Comparison of ENCODE assay signal across 12 cellular contexts in genomic region chr7:91344911-91345310, GRCh38.
DNase-seq lines count a peak whose midpoint lies in the region; ATAC-seq and TF ChIP-seq lines count a peak whose summit lies in the region.
"Had no signal": no experiment of that assay in that cellular context is flagged by ENCODE, and none has a peak within 500 bp of the region (broad histone marks: within the 10 kb centered on the region; RNA-seq: fewer than 3 reads in every experiment).

No MANE protein-coding gene starts in this region.

- DNase-seq in NAMALWA (ENCODE audit: low spot score), result peak; percentile 29
- DNase-seq in thyroid gland, result no peak
- DNase-seq in OCI-M2 (lab: John Stamatoyannopoulos, UW; ENCODE audit: unreplicated experiment), result no peak
- no peak for DNase-seq in GF-D8 (lab: John Stamatoyannopoulos, UW)
- no peak for DNase-seq in D341Med (ENCODE audit: low spot score)
- DNase-seq in suprapubic skin (ENCODE audit: low spot score in 2 of 2), result no peak
- DNase-seq: activated CD4-positive, CD25-positive, alpha-beta regulatory T cell treated with anti-CD3 and anti-CD28 coated beads, Interleukin-2, amount 50 U/mL, for 72 hours; activated naive CD4-positive, alpha-beta T cell; sigmoid colon; SJCRH30 had no signal

- TF ChIP-seq POLR2A in thyroid gland (IDR thresholded peaks at IDR 0.05) (no peak), suprapubic skin (IDR thresholded peaks at IDR 0.05) (no peak)

- no peaks in the 10 kb centered on the region for H3K9me3 ChIP-seq in thyroid gland
- H3K9me3 ChIP-seq in suprapubic skin, result no peaks in the 10 kb centered on the region
- H3K9me3 ChIP-seq: sigmoid colon, SJCRH30 had no signal

- no peaks in the 10 kb centered on the region for H3K27me3 ChIP-seq in thyroid gland
- H3K27me3 ChIP-seq in suprapubic skin, result no peaks in the 10 kb centered on the region
- H3K27me3 ChIP-seq: sigmoid colon, SJCRH30 had no signal

- TF ChIP-seq CTCF in thyroid gland (IDR thresholded peaks at IDR 0.05), result no peak
- TF ChIP-seq CTCF in suprapubic skin (IDR thresholded peaks at IDR 0.05), result no peak

- no peak overlapping the region for H3K4me3 ChIP-seq in thyroid gland (replicated peaks in 1 of 3)
- H3K4me3 ChIP-seq in suprapubic skin, result no peak overlapping the region
- H3K4me3 ChIP-seq: sigmoid colon, SJCRH30 had no signal

- ATAC-seq in GM19043 (IDR thresholded peaks at IDR 0.05; ENCODE audit: low read depth, unreplicated experiment) (peak; percentile 72), HG02763 (IDR thresholded peaks at IDR 0.05; ENCODE audit: unreplicated experiment) (peak; percentile 71)

- H3K27ac ChIP-seq in thyroid gland (peak overlapping the region; percentile 47 to 65 (median 58)), suprapubic skin (no peak overlapping the region)
- H3K27ac ChIP-seq: sigmoid colon, SJCRH30 had no signal

- H3K4me1 ChIP-seq in thyroid gland (peaks cover 50 to 55% of the 10 kb centered on the region in 2 donors), suprapubic skin (no peaks in the 10 kb centered on the region)
- H3K4me1 ChIP-seq: sigmoid colon, SJCRH30 had no signal

- TF ChIP-seq EP300 in suprapubic skin (IDR thresholded peaks at IDR 0.05), result no peak

- H3K36me3 ChIP-seq in thyroid gland (no peaks in the 10 kb centered on the region), suprapubic skin (no peaks in the 10 kb centered on the region)
- H3K36me3 ChIP-seq: sigmoid colon, SJCRH30 had no signal

- WGBS in thyroid gland, 2 donors, result 34 to 49% methylated on average over 5 of the region's 5 CpGs
- 91% methylated on average over 5 of the region's 5 CpGs for WGBS in suprapubic skin

- intact Hi-C loops in thyroid gland (cut with DNase I), result no loop called here
